In genomic region chr20:4519530-4519929, GRCh38 we compare ENCODE assay signal across 8 cellular contexts.
DNase-seq lines count a peak whose midpoint lies in the region; ATAC-seq, FAIRE-seq and TF ChIP-seq lines count a peak whose summit lies in the region.

No MANE protein-coding gene starts in this region.

- H3K4me3 ChIP-seq in bronchial epithelial cell (ENCODE audit: low read depth, low read length), result no peak overlapping the region
- no peak overlapping the region for H3K4me3 ChIP-seq in osteoblast (ENCODE audit: insufficient read depth, low read length)
- no peak overlapping the region for H3K4me3 ChIP-seq in CD8-positive, alpha-beta T cell (ENCODE audit: low read depth, low read length)
- H3K4me3 ChIP-seq in coronary artery, result no peak overlapping the region

- no peaks in the 10 kb centered on the region for H3K79me2 ChIP-seq in osteoblast (ENCODE audit: insufficient read depth, low read length)

- no peaks in the 10 kb centered on the region for H3K36me3 Mint-ChIP-seq in CD8-positive, alpha-beta T cell

- H3K36me3 ChIP-seq in bronchial epithelial cell (ENCODE audit: control insufficient read depth, insufficient read depth, low read length), result no peaks in the 10 kb centered on the region
- H3K36me3 ChIP-seq in osteoblast (ENCODE audit: insufficient read depth, low read length), result no peaks in the 10 kb centered on the region
- H3K36me3 ChIP-seq in CD8-positive, alpha-beta T cell (ENCODE audit: insufficient read depth, low read length), result no peaks in the 10 kb centered on the region

- peaks cover 38% of the 10 kb centered on the region for H3K27me3 Mint-ChIP-seq in CD8-positive, alpha-beta T cell (ENCODE audit: low read depth)

- H3K27me3 ChIP-seq in bronchial epithelial cell (ENCODE audit: control insufficient read depth, insufficient read depth, low read length), result no peaks in the 10 kb centered on the region
- no peaks in the 10 kb centered on the region for H3K27me3 ChIP-seq in osteoblast (ENCODE audit: insufficient read depth, low read length)
- H3K27me3 ChIP-seq in CD8-positive, alpha-beta T cell (ENCODE audit: insufficient read depth, low read length), result no peaks in the 10 kb centered on the region

- H3K4me1 ChIP-seq in osteoblast (ENCODE audit: insufficient read depth, low read length), result no peaks in the 10 kb centered on the region
- H3K4me1 ChIP-seq in CD8-positive, alpha-beta T cell (ENCODE audit: insufficient read depth, low read length), result no peaks in the 10 kb centered on the region

- POLR2A ChIA-PET in CD8-positive, alpha-beta T cell (lab: Charles Lee), result no interaction called here

- H3K27ac Mint-ChIP-seq in CD8-positive, alpha-beta T cell, result no peak overlapping the region

- DNase-seq in DMS53 (lab: John Stamatoyannopoulos, UW) (peak; percentile 14), DMS53 treated with DMSO at 0.1 percent for 48 hours (lab: John Stamatoyannopoulos, UW; ENCODE audit: unreplicated experiment) (no peak), M059J (ENCODE audit: low read depth) (peak; percentile 54), bronchial epithelial cell (ENCODE audit: low read depth) (peak; percentile 46), osteoblast (ENCODE audit: insufficient read length, low spot score, missing footprints) (peak; percentile 86), coronary artery (ENCODE audit: low spot score) (no peak)
- DNase-seq in CD8-positive, alpha-beta T cell, result no peak

- intact Hi-C loops in CD8-positive, alpha-beta T cell (cut with DNase I, micrococcal nuclease), result no loop called here

- no peak overlapping the region for H3K4me2 ChIP-seq in osteoblast (ENCODE audit: insufficient read depth, low read length)

- ATAC-seq in GM18858 (IDR thresholded peaks at IDR 0.05; ENCODE audit: unreplicated experiment), result no peak
- ATAC-seq in CD8-positive, alpha-beta T cell, result no peak

- no peak for FAIRE-seq in bronchial epithelial cell (lab: Jason Lieb, UNC)

- no peak overlapping the region for H3K27ac ChIP-seq in osteoblast (ENCODE audit: low read depth, low read length)
- no peak overlapping the region for H3K27ac ChIP-seq in CD8-positive, alpha-beta T cell (ENCODE audit: low read depth, low read length)
- no peak overlapping the region for H3K27ac ChIP-seq in coronary artery

- H3K9me3 Mint-ChIP-seq in CD8-positive, alpha-beta T cell, result no peaks in the 10 kb centered on the region

- no peaks in the 10 kb centered on the region for H3K9me3 ChIP-seq in osteoblast (ENCODE audit: low read depth, low read length)
- H3K9me3 ChIP-seq in CD8-positive, alpha-beta T cell (ENCODE audit: low read length), result no peaks in the 10 kb centered on the region

- H3K4me3 Mint-ChIP-seq in CD8-positive, alpha-beta T cell, result no peak overlapping the region

- H3K4me1 Mint-ChIP-seq in CD8-positive, alpha-beta T cell (ENCODE audit: low read depth), result no peaks in the 10 kb centered on the region

- no peaks in the 10 kb centered on the region for H4K20me1 ChIP-seq in osteoblast (ENCODE audit: insufficient read depth, low read length)

- no peak overlapping the region for H2AFZ ChIP-seq in osteoblast (ENCODE audit: low read length)

- TF ChIP-seq CTCF in bronchial epithelial cell (IDR thresholded peaks at IDR 0.05; ENCODE audit: insufficient read depth, low read length, severe bottlenecking), result peak; percentile 84
- TF ChIP-seq CTCF in osteoblast (IDR thresholded peaks at IDR 0.05; ENCODE audit: extremely low read depth, low read depth, low read length), result peak; percentile 69
- TF ChIP-seq CTCF in CD8-positive, alpha-beta T cell (IDR thresholded peaks at IDR 0.05), result no peak
- no peak for TF ChIP-seq CTCF in coronary artery (IDR thresholded peaks at IDR 0.05)

- CTCF ChIA-PET in CD8-positive, alpha-beta T cell (lab: Charles Lee), result no interaction called here

Comparison
In these comparisons a context has a peak if more than half of its experiments do, and no peak if none do; other contexts are left out.
1. DNase-seq: peak in DMS53 (single experiment), M059J (single experiment), bronchial epithelial cell (single experiment) and osteoblast (single experiment); none in DMS53 treated with DMSO at 0.1 percent for 48 hours (single experiment), CD8-positive, alpha-beta T cell (0 of 7) and coronary artery (single experiment).
2. CTCF ChIP-seq: peak in bronchial epithelial cell (single experiment) and osteoblast (single experiment); none in CD8-positive, alpha-beta T cell (single experiment) and coronary artery (single experiment).